Comparison of ENCODE assay signal across 1 cellular context in the genomic region with DNA sequence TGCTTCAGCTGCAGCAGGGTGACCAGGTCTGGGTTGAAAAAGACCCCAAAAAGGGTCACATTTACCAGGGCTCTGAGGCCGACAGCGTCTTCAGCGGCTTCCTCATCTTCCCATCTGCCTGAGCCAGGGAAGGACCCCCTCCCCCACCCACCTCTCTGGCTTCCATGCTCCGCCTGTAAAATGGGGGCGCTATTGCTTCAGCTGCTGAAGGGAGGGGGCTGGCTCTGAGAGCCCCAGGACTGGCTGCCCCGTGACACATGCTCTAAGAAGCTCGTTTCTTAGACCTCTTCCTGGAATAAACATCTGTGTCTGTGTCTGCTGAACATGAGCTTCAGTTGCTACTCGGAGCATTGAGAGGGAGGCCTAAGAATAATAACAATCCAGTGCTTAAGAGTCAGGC.
TF ChIP-seq lines count a peak whose summit lies in the region.

No MANE protein-coding gene starts in this region.

TF ChIP-seq in H1, 55 proteins besides CTCF, POLR2A, EP300 and RAD21:
- TF ChIP-seq, protein P1, sequence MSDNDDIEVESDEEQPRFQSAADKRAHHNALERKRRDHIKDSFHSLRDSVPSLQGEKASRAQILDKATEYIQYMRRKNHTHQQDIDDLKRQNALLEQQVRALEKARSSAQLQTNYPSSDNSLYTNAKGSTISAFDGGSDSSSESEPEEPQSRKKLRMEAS (IDR thresholded peaks at IDR 0.05) = 0 out of 2 replicates have a peak, but pooled peaks have one; percentile 56
- TF ChIP-seq ASH2L (IDR thresholded peaks at IDR 0.05; ENCODE audit: low read length) (no peak), CHD2 (IDR thresholded peaks at IDR 0.05; ENCODE audit: low read length) (peak; percentile 42; the same call in 1 of the 2 replicates), BRCA1 (IDR thresholded peaks at IDR 0.05; ENCODE audit: low read depth, low read length) (no peak), TBP (IDR thresholded peaks at IDR 0.05; ENCODE audit: low read depth, low read length) (no peak), TEAD4 (IDR thresholded peaks at IDR 0.05; ENCODE audit: low read depth, low read length) (no peak), SP2 (IDR thresholded peaks at IDR 0.05; ENCODE audit: low read length) (no peak), PHF8 (conservative IDR thresholded peaks at IDR 0.05; ENCODE audit: low read depth, low read length) (no peak), SP1 (IDR thresholded peaks at IDR 0.05; ENCODE audit: low read depth, low read length) (0 out of 2 replicates have a peak, but pooled peaks have one; percentile 36), YY1 (IDR thresholded peaks at IDR 0.05; ENCODE audit: low read depth, low read length) (peak; percentile 42; the same call in 1 of the 2 replicates), TCF12 (IDR thresholded peaks at IDR 0.05; ENCODE audit: low read depth, low read length) (no peak)
